11 cellular contexts compared by ENCODE assay signal in the genomic region with DNA sequence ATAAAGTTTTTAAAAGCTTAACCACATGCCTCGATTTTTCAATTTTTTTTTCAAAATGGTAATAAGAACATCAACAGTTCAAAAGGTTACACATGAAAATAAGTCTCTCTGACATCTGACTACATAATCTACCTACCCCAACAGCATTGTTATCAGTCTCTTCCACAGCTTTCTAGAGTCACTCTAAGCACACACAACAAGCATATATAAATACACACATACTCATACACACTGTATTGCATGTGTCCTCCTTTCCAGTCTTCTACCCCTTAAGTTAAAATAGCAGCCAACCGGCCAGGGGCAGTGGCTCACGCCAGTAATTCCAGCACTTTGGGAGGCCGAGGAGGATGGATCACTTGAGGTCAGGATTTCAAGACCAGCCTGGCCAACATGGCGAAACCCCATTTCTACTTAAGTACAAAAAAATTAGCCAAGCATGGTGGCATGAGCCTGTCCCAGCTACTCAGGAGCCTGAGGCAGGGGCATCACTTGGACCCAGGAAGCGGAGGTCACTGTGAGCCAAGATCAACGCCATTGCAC. TPM values are rescaled to one million over a fixed set of nuclear protein-coding genes. Genes with fewer than 3 reads are reported as not detected.
DNase-seq lines count a peak whose midpoint lies in the region; ATAC-seq lines count a peak whose summit lies in the region.
"Had no signal": no experiment of that assay in that cellular context is flagged by ENCODE, and none has a peak within 500 bp of the region (broad histone marks: within the 10 kb centered on the region; RNA-seq: fewer than 3 reads in every experiment).

No MANE protein-coding gene starts in this region.

- ATAC-seq in GM18861 (IDR thresholded peaks at IDR 0.05; ENCODE audit: unreplicated experiment), result peak; percentile 19
- ATAC-seq in GM21576 (IDR thresholded peaks at IDR 0.05; ENCODE audit: unreplicated experiment), result peak; percentile 39
- ATAC-seq in HG03442 (IDR thresholded peaks at IDR 0.05; ENCODE audit: unreplicated experiment), result peak; percentile 22
- no peak for ATAC-seq in esophagus mucosa
- ATAC-seq: HepG2 had no signal

- H3K9me3 Mint-ChIP-seq in immature natural killer cell, result no peaks in the 10 kb centered on the region

- H3K27me3 Mint-ChIP-seq in immature natural killer cell (ENCODE audit: low read depth in 3 of 3), result peaks cover 0 to 1% (median 0%) of the 10 kb centered on the region in 3 donors

- H3K27ac Mint-ChIP-seq in immature natural killer cell, result peak overlapping the region in 4 of 6 donors; percentile 1 to 70 (median 48)

- H3K4me3 Mint-ChIP-seq in immature natural killer cell, result peak overlapping the region in 1 of 5 donors; percentile 20

- H3K4me1 Mint-ChIP-seq in immature natural killer cell, result peaks cover 52 to 73% of the 10 kb centered on the region in 2 donors

- no peaks in the 10 kb centered on the region for H3K36me3 Mint-ChIP-seq in immature natural killer cell

- DNase-seq in immature natural killer cell (no peak), nucleus accumbens (lab: John Stamatoyannopoulos, UW) (no peak), NCI-H446 (lab: John Stamatoyannopoulos, UW) (no peak), epidermal melanocyte (ENCODE audit: insufficient read length, low spot score) (no peak)
- DNase-seq: NK-92 treated with Interleukin-12 subunit alpha and Interleukin-12 subunit beta, amount 100 ng/mL, for 24 hours; substantia nigra had no signal

RNA-seq across cellular contexts. Expression of a gene that starts 12.2 kb away (rescaled TPM):
- polyA plus RNA-seq in immature natural killer cell, result 10 to 100 TPM; 12.1 to 19.4 (median 13.0) TPM
- 123 TPM for total RNA-seq in esophagus mucosa
